ENCODE assay signal across 1 cellular context in the genomic region with DNA sequence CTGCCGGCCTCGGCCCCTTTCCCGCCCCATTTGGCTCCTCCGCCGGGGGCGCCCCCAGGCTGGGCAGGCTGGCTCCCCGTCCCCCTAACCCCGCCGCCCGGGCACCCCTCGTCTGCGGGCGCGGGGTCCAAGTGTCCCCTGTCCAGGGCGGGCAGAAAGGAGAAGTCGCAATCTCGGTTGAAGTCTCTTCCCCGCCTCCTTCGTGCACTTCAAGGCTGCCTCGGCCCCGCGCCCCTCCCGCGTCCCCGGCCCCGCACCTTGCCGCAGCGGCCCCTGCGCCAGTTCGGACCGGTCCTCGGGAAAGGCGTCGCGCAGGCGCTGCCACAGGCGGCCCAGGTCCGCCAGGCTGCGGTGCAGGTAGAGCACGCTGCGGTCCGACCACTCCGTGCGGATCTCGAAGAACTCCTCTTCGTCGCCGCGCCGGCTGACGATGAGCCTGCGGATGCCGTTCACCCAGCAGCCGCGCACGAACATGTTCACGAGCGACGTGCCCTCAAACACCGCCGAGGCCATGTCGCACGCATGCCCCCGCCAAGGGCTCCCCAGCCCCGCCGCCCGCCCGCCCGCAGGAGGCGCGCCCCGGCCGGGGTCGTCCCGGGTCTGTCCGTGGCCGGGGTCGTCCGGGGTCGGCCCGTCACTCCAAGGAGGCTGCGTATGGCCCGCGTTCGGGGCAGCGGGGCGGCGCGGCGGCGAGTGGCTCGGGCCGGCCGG.
A peak's percentile ranks its signal among the peaks of the same experiment; 100 is the strongest.
TF ChIP-seq lines count a peak whose summit lies in the region.

Gene PXDC1 (minus strand): TSS at position 695 of the 711 bp plus-strand sequence. CDS start 182 bp downstream, at position 513.

TF ChIP-seq in WTC11, 78 proteins besides CTCF, POLR2A, EP300 and RAD21 (continued from another document):
- TF ChIP-seq, protein P1, sequence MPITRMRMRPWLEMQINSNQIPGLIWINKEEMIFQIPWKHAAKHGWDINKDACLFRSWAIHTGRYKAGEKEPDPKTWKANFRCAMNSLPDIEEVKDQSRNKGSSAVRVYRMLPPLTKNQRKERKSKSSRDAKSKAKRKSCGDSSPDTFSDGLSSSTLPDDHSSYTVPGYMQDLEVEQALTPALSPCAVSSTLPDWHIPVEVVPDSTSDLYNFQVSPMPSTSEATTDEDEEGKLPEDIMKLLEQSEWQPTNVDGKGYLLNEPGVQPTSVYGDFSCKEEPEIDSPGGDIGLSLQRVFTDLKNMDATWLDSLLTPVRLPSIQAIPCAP (CRISPR knock-in tag; IDR thresholded peaks at IDR 0.05), result peak; percentile 72; the same call in 1 of the 2 replicates
- TF ChIP-seq AFF4 (CRISPR knock-in tag; IDR thresholded peaks at IDR 0.05; ENCODE audit: borderline replicate concordance), result no peak
- no peak for TF ChIP-seq CBFB (CRISPR knock-in tag; IDR thresholded peaks at IDR 0.05; ENCODE audit: low read depth)
- TF ChIP-seq ZNF263 (CRISPR knock-in tag; IDR thresholded peaks at IDR 0.05; ENCODE audit: low read depth), result no peak
- TF ChIP-seq, protein P2, sequence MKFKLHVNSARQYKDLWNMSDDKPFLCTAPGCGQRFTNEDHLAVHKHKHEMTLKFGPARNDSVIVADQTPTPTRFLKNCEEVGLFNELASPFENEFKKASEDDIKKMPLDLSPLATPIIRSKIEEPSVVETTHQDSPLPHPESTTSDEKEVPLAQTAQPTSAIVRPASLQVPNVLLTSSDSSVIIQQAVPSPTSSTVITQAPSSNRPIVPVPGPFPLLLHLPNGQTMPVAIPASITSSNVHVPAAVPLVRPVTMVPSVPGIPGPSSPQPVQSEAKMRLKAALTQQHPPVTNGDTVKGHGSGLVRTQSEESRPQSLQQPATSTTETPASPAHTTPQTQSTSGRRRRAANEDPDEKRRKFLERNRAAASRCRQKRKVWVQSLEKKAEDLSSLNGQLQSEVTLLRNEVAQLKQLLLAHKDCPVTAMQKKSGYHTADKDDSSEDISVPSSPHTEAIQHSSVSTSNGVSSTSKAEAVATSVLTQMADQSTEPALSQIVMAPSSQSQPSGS (CRISPR knock-in tag; IDR thresholded peaks at IDR 0.05; ENCODE audit: borderline replicate concordance, low read depth), result no peak
- TF ChIP-seq, protein P3, sequence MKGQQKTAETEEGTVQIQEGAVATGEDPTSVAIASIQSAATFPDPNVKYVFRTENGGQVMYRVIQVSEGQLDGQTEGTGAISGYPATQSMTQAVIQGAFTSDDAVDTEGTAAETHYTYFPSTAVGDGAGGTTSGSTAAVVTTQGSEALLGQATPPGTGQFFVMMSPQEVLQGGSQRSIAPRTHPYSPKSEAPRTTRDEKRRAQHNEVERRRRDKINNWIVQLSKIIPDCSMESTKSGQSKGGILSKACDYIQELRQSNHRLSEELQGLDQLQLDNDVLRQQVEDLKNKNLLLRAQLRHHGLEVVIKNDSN (CRISPR knock-in tag; IDR thresholded peaks at IDR 0.05), result no peak
- TF ChIP-seq ZBTB43 (CRISPR knock-in tag; IDR thresholded peaks at IDR 0.05), result 0 out of 2 replicates have a peak, but pooled peaks have one; percentile 29
- TF ChIP-seq, protein P4, sequence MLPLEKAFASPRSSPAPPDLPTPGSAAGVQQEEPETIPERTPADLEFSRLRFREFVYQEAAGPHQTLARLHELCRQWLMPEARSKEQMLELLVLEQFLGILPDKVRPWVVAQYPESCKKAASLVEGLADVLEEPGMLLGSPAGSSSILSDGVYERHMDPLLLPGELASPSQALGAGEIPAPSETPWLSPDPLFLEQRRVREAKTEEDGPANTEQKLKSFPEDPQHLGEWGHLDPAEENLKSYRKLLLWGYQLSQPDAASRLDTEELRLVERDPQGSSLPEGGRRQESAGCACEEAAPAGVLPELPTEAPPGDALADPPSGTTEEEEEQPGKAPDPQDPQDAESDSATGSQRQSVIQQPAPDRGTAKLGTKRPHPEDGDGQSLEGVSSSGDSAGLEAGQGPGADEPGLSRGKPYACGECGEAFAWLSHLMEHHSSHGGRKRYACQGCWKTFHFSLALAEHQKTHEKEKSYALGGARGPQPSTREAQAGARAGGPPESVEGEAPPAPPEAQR (CRISPR knock-in tag; IDR thresholded peaks at IDR 0.05), result no peak
- no peak for TF ChIP-seq HMGA2 (CRISPR knock-in tag; IDR thresholded peaks at IDR 0.05)
- TF ChIP-seq, protein P5, sequence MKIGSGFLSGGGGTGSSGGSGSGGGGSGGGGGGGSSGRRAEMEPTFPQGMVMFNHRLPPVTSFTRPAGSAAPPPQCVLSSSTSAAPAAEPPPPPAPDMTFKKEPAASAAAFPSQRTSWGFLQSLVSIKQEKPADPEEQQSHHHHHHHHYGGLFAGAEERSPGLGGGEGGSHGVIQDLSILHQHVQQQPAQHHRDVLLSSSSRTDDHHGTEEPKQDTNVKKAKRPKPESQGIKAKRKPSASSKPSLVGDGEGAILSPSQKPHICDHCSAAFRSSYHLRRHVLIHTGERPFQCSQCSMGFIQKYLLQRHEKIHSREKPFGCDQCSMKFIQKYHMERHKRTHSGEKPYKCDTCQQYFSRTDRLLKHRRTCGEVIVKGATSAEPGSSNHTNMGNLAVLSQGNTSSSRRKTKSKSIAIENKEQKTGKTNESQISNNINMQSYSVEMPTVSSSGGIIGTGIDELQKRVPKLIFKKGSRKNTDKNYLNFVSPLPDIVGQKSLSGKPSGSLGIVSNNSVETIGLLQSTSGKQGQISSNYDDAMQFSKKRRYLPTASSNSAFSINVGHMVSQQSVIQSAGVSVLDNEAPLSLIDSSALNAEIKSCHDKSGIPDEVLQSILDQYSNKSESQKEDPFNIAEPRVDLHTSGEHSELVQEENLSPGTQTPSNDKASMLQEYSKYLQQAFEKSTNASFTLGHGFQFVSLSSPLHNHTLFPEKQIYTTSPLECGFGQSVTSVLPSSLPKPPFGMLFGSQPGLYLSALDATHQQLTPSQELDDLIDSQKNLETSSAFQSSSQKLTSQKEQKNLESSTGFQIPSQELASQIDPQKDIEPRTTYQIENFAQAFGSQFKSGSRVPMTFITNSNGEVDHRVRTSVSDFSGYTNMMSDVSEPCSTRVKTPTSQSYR (CRISPR knock-in tag; IDR thresholded peaks at IDR 0.05), result peak; percentile 57; the same call in 1 of the 2 replicates
- no peak for TF ChIP-seq ZNF219 (CRISPR knock-in tag; IDR thresholded peaks at IDR 0.05; ENCODE audit: borderline replicate concordance)
- TF ChIP-seq EMX1 (CRISPR knock-in tag; IDR thresholded peaks at IDR 0.05), result no peak
- TF ChIP-seq, protein P6, sequence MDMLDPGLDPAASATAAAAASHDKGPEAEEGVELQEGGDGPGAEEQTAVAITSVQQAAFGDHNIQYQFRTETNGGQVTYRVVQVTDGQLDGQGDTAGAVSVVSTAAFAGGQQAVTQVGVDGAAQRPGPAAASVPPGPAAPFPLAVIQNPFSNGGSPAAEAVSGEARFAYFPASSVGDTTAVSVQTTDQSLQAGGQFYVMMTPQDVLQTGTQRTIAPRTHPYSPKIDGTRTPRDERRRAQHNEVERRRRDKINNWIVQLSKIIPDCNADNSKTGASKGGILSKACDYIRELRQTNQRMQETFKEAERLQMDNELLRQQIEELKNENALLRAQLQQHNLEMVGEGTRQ (CRISPR knock-in tag; IDR thresholded peaks at IDR 0.05), result 0 out of 2 replicates have a peak, but pooled peaks have one; percentile 12
- TF ChIP-seq ESRRA (CRISPR knock-in tag; IDR thresholded peaks at IDR 0.05; ENCODE audit: borderline replicate concordance), result peak; percentile 61; the same call in 1 of the 2 replicates
- TF ChIP-seq PRDM15 (CRISPR knock-in tag; IDR thresholded peaks at IDR 0.05), result no peak
